ENCODE assay signal across 1 cellular context in genomic region chr16:23855010-23855409, GRCh38.
TF ChIP-seq lines count a peak whose summit lies in the region.

No MANE protein-coding gene starts in this region.

TF ChIP-seq in K562, 482 proteins besides CTCF, POLR2A, EP300 and RAD21 (continued from another document):
- TF ChIP-seq KLF6 (CRISPR knock-in tag; IDR thresholded peaks at IDR 0.05; ENCODE audit: borderline replicate concordance) = no peak
- no peak for TF ChIP-seq MXD1 (CRISPR knock-in tag; IDR thresholded peaks at IDR 0.05; ENCODE audit: borderline replicate concordance, poor library complexity, severe bottlenecking)
- TF ChIP-seq TOE1 (IDR thresholded peaks at IDR 0.05; ENCODE audit: borderline replicate concordance) = no peak
- TF ChIP-seq TOE1 (CRISPR knock-in tag; IDR thresholded peaks at IDR 0.05; ENCODE audit: borderline replicate concordance, low read depth) = no peak
- peak; percentile 67 for TF ChIP-seq CEBPG (CRISPR knock-in tag; IDR thresholded peaks at IDR 0.05)
- peak in 1 of 2 experiments; percentile 56; a peak in 1 of 4 replicates for TF ChIP-seq CEBPG (tag; conservative IDR thresholded peaks at IDR 0.05 in 1 of 2, IDR thresholded peaks at IDR 0.05 in 1 of 2)
- TF ChIP-seq DPF2 (IDR thresholded peaks at IDR 0.05) = peak; percentile 31; the same call in 1 of the 2 replicates
